In the genomic region with DNA sequence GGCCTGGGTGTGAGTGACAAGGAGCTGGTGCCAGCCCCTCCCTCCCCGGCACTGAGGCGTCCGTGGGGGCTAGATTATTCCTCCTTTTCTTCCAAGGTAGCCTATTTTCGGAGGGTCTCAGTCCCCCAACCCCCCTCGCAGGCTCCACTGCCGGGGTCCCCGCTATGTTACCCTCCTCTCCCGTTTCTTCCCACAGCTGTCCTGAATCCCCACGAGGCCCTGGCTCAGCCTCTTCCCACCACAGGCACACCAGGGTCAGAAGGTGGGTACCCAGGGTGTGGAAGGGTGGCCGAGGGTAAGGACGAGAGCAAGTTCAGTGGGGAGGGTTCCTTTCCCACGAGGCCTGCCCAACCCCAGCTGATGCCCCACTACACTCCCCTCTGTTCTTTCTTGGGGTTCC, we compare ENCODE assay signal across 9 cellular contexts. TPM values are rescaled to one million over a fixed set of nuclear protein-coding genes. Genes with fewer than 3 reads are reported as not detected.
A peak's percentile ranks its signal among the peaks of the same experiment; 100 is the strongest.
DNase-seq lines count a peak whose midpoint lies in the region; ATAC-seq and TF ChIP-seq lines count a peak whose summit lies in the region.
"Had no signal": no experiment of that assay in that cellular context is flagged by ENCODE, and none has a peak within 500 bp of the region (broad histone marks: within the 10 kb centered on the region; RNA-seq: fewer than 3 reads in every experiment).

No MANE protein-coding gene starts in this region.

- POLR2A ChIA-PET in CD8-positive, alpha-beta T cell (lab: Charles Lee) = interaction anchor here (1.0 to 1.3 kb wide), 2 partner anchors 12 to 183 kb away, joined by 3 to 8 read pairs; partner anchors contain the start of gene VPS25
- POLR2A ChIA-PET in activated B cell treated with CpG ODN at 0.5 μM for 24 hours (lab: Charles Lee) = interaction anchor here (1.1 to 3.5 kb wide), 4 partner anchors 12 to 554 kb away, joined by 4 to 26 read pairs (median 12); partner anchors contain the start of genes EZH1, PSMC3IP and VPS25

- peak overlapping the region; percentile 55 for H3K4me3 Mint-ChIP-seq in CD8-positive, alpha-beta T cell
- H3K4me3 Mint-ChIP-seq in activated B cell treated with CpG ODN at 0.5 μM for 24 hours = peak overlapping the region; percentile 24

- H3K27ac Mint-ChIP-seq in CD8-positive, alpha-beta T cell = no peak overlapping the region
- no peak overlapping the region for H3K27ac Mint-ChIP-seq in activated B cell treated with CpG ODN at 0.5 μM for 24 hours

- ATAC-seq in CD8-positive, alpha-beta T cell = no peak
- ATAC-seq in activated B cell treated with CpG ODN at 0.5 μM for 24 hours (ENCODE audit: low read depth) (no peak), omental fat pad (ENCODE audit: low FRiP score) (no peak), aorta (ENCODE audit: low FRiP score) (no peak)

- H3K27ac ChIP-seq in CD8-positive, alpha-beta T cell (ENCODE audit: low read depth, low read length) = no peak overlapping the region
- H3K27ac ChIP-seq in aorta (ENCODE audit: low read depth in 1 of 2, low read length in 2 of 2) = no peak overlapping the region

- no peaks in the 10 kb centered on the region for H3K9me3 Mint-ChIP-seq in CD8-positive, alpha-beta T cell
- no peaks in the 10 kb centered on the region for H3K9me3 Mint-ChIP-seq in activated B cell treated with CpG ODN at 0.5 μM for 24 hours

- H3K27me3 ChIP-seq in CD8-positive, alpha-beta T cell (ENCODE audit: insufficient read depth, low read length) = peaks cover 26% of the 10 kb centered on the region
- H3K27me3 ChIP-seq in iPS-15b (ENCODE audit: control insufficient read depth, insufficient read depth, low read length) (peaks cover 25% of the 10 kb centered on the region), aorta (ENCODE audit: control insufficient read depth in 1 of 2, insufficient read depth in 2 of 2, low read length in 1 of 2) (no peaks in the 10 kb centered on the region)

- peaks cover 9% of the 10 kb centered on the region for H3K4me1 ChIP-seq in CD8-positive, alpha-beta T cell (ENCODE audit: insufficient read depth, low read length)
- H3K4me1 ChIP-seq in iPS-15b (ENCODE audit: control insufficient read depth, insufficient read depth, low read length) (peaks cover 2% of the 10 kb centered on the region), aorta (ENCODE audit: control insufficient read depth in 1 of 2, insufficient read depth in 2 of 2, low read length in 2 of 2) (no peaks in the 10 kb centered on the region)

- no peaks in the 10 kb centered on the region for H3K9me3 ChIP-seq in CD8-positive, alpha-beta T cell (ENCODE audit: low read length)
- no peaks in the 10 kb centered on the region for H3K9me3 ChIP-seq in iPS-15b (ENCODE audit: control insufficient read depth, insufficient read depth, low read length)
- H3K9me3 ChIP-seq in aorta (ENCODE audit: control insufficient read depth, low read length) = no peaks in the 10 kb centered on the region

- WGBS in aorta, 2 donors = 49% methylated on average over 10 to 12 of the region's 12 CpGs

- H3K9ac ChIP-seq in iPS-15b (ENCODE audit: low read depth, low read length) = no peak overlapping the region

- peaks cover 11% of the 10 kb centered on the region for H3K4me1 Mint-ChIP-seq in CD8-positive, alpha-beta T cell (ENCODE audit: low read depth)
- H3K4me1 Mint-ChIP-seq in activated B cell treated with CpG ODN at 0.5 μM for 24 hours = peaks cover 12% of the 10 kb centered on the region

- no peaks in the 10 kb centered on the region for H3K36me3 ChIP-seq in CD8-positive, alpha-beta T cell (ENCODE audit: insufficient read depth, low read length)
- H3K36me3 ChIP-seq in iPS-15b (ENCODE audit: control insufficient read depth, insufficient read depth, low read length) (no peaks in the 10 kb centered on the region), aorta (ENCODE audit: control insufficient read depth in 1 of 2, insufficient read depth in 2 of 2, low read length in 1 of 2) (no peaks in the 10 kb centered on the region)

- no peaks in the 10 kb centered on the region for H3K36me3 Mint-ChIP-seq in CD8-positive, alpha-beta T cell
- H3K36me3 Mint-ChIP-seq in activated B cell treated with CpG ODN at 0.5 μM for 24 hours (ENCODE audit: low read depth) = no peaks in the 10 kb centered on the region

- peak overlapping the region; percentile 27 for H3K4me3 ChIP-seq in CD8-positive, alpha-beta T cell (ENCODE audit: low read depth, low read length)
- H3K4me3 ChIP-seq in iPS-15b (ENCODE audit: low read depth, low read length) (peak overlapping the region; percentile 56), retinal pigment epithelial cell (ENCODE audit: low read length) (peak overlapping the region; percentile 25), aorta (ENCODE audit: low read length in 2 of 2) (no peak overlapping the region)

- CTCF ChIA-PET in CD8-positive, alpha-beta T cell (lab: Charles Lee) = interaction anchor here (0.6 to 5.0 kb wide), 8 partner anchors 10 to 184 kb away, joined by 3 to 33 read pairs (median 4); partner anchors contain the start of gene PSMC3IP
- CTCF ChIA-PET in activated B cell treated with CpG ODN at 0.5 μM for 24 hours (lab: Charles Lee) = interaction anchor here (1.4 to 4.5 kb wide), 3 partner anchors 12 to 183 kb away, joined by 3 to 37 read pairs (median 3); partner anchors contain the start of genes PSMC3IP and VPS25

- DNase-seq in CD8-positive, alpha-beta T cell = no peak
- DNase-seq in activated B cell treated with CpG ODN at 0.5 μM for 24 hours = no peak
- DNase-seq in retinal pigment epithelial cell (ENCODE audit: low read depth) = no peak
- DNase-seq in stimulated activated CD4-positive, alpha-beta T cell treated with anti-CD3 and anti-CD28 coated beads, Interleukin-4, amount 100 ng/mL, for 1 hour = no peak
- DNase-seq in omental fat pad (ENCODE audit: low spot score) = no peak
- DNase-seq in SIG-M5 treated with dmso at 0.1 percent for 504 hours (lab: John Stamatoyannopoulos, UW; ENCODE audit: unreplicated experiment) = no peak
- no peak for DNase-seq in aorta

- H3K27me3 Mint-ChIP-seq in CD8-positive, alpha-beta T cell (ENCODE audit: low read depth) = peaks cover 49% of the 10 kb centered on the region
- H3K27me3 Mint-ChIP-seq in activated B cell treated with CpG ODN at 0.5 μM for 24 hours = peaks cover 28% of the 10 kb centered on the region

- intact Hi-C loops in CD8-positive, alpha-beta T cell (cut with DNase I, micrococcal nuclease) = no loop called here
- intact Hi-C loops in activated B cell treated with CpG ODN at 0.5 μM for 24 hours (cut with micrococcal nuclease) = no loop called here
- intact Hi-C loops in aorta (cut with DNase I) = loop anchor here (2.0 to 10.0 kb wide), 4 partner anchors 39 to 183 kb away; no protein-coding TSS in a partner anchor

- no peak for TF ChIP-seq CTCF in CD8-positive, alpha-beta T cell (IDR thresholded peaks at IDR 0.05)
- no peak for TF ChIP-seq CTCF in activated B cell treated with CpG ODN at 0.5 μM for 24 hours (IDR thresholded peaks at IDR 0.05)
- TF ChIP-seq CTCF in retinal pigment epithelial cell (conservative IDR thresholded peaks at IDR 0.05; ENCODE audit: low read depth, low read length) = no peak
- TF ChIP-seq CTCF in omental fat pad (IDR thresholded peaks at IDR 0.05) = no peak

RNA-seq across cellular contexts. Expression of gene RAMP2, which starts 0.6 kb away (rescaled TPM):
- not detected for total RNA-seq in CD8-positive, alpha-beta T cell
- total RNA-seq in activated B cell treated with CpG ODN at 0.5 μM for 24 hours (not detected in 2 replicates), omental fat pad (10 to 100 TPM; 51.3 to 90.6 (median 68.1) TPM), aorta (10 to 100 TPM; 27.1 to 77.7 TPM)
- 10 to 100 TPM in 1 of 2 donors, 1 to 10 TPM in 1; 8.1 to 14.5 TPM for polyA plus RNA-seq in aorta
- total RNA-seq: OCI-LY7 had no signal

RNA-seq across cellular contexts. Expression of gene VPS25, which starts 11.6 kb away (rescaled TPM):
- total RNA-seq in CD8-positive, alpha-beta T cell = 10 to 100 TPM; 41.0 to 45.1 TPM
- 49.7 and 49.8 TPM in 2 replicates for total RNA-seq in activated B cell treated with CpG ODN at 0.5 μM for 24 hours
- 10 to 100 TPM; 44.3 to 53.4 (median 48.4) TPM for total RNA-seq in omental fat pad
- total RNA-seq in aorta = 10 to 100 TPM; 31.2 to 33.8 TPM
- polyA plus RNA-seq in aorta = 10 to 100 TPM; 45.5 to 46.8 TPM

RNA-seq across cellular contexts. Expression of gene EZH1, which starts 16.8 kb away (rescaled TPM):
- total RNA-seq in CD8-positive, alpha-beta T cell = 10 to 100 TPM; 59.2 to 63.4 TPM
- total RNA-seq in activated B cell treated with CpG ODN at 0.5 μM for 24 hours (74.7 and 81.6 TPM in 2 replicates), omental fat pad (10 to 100 TPM; 42.0 to 91.1 (median 50.9) TPM), aorta (10 to 100 TPM; 62.5 to 72.4 TPM)
- polyA plus RNA-seq in aorta = 10 to 100 TPM; 22.4 to 41.7 TPM

RNA-seq across cellular contexts. Expression of gene WNK4, which starts 18.8 kb away (rescaled TPM):
- under 1 TPM; 0.16 to 0.28 TPM for total RNA-seq in CD8-positive, alpha-beta T cell
- 0.10 and 0.29 TPM in 2 replicates for total RNA-seq in activated B cell treated with CpG ODN at 0.5 μM for 24 hours
- 1 to 10 TPM in 2 of 4 donors, under 1 TPM in 2; 0.50 to 3.9 (median 1.4) TPM for total RNA-seq in omental fat pad
- under 1 TPM; 0.19 to 0.24 TPM for total RNA-seq in aorta
- 1 to 10 TPM in 1 of 2 donors, not detected in 1; 1.1 TPM for polyA plus RNA-seq in aorta

RNA-seq across cellular contexts. Expression of gene COA3, which starts 36.9 kb away (rescaled TPM):
- total RNA-seq in CD8-positive, alpha-beta T cell = 1 to 10 TPM; 4.0 to 5.6 TPM
- total RNA-seq in activated B cell treated with CpG ODN at 0.5 μM for 24 hours (41.4 and 48.0 TPM in 2 replicates), omental fat pad (10 to 100 TPM; 39.9 to 82.7 (median 71.2) TPM), aorta (10 to 100 TPM; 31.7 to 34.8 TPM)
- polyA plus RNA-seq in aorta = 100 to 1,000 TPM in 1 of 2 donors, 10 to 100 TPM in 1; 75.9 to 117 TPM

Comparison
In these comparisons a context has a peak if more than half of its experiments do, and no peak if none do; other contexts are left out.
1. H3K4me3 ChIP-seq: peak in CD8-positive, alpha-beta T cell (single experiment), iPS-15b (single experiment) and retinal pigment epithelial cell (single experiment); none in aorta (0 of 2).
2. RNA of gene RAMP2, which starts 0.6 kb away (total RNA-seq): 51.3 to 90.6 TPM in omental fat pad and 27.1 to 77.7 TPM in aorta; not detected in CD8-positive, alpha-beta T cell and not detected in activated B cell treated with CpG ODN at 0.5 μM for 24 hours; every median in the first group is over 10 times any median in the second.
3. intact Hi-C loops: an anchor here in aorta (2.0 to 10.0 kb wide); none called in CD8-positive, alpha-beta T cell and activated B cell treated with CpG ODN at 0.5 μM for 24 hours.